In genomic region chr4:145218251-145218650, GRCh38 we compare ENCODE assay signal across 10 cellular contexts. TPM values are rescaled to one million over a fixed set of nuclear protein-coding genes. Genes with fewer than 3 reads are reported as not detected.
DNase-seq lines count a peak whose midpoint lies in the region; ATAC-seq lines count a peak whose summit lies in the region.
"Had no signal": no experiment of that assay in that cellular context is flagged by ENCODE, and none has a peak within 500 bp of the region (broad histone marks: within the 10 kb centered on the region; RNA-seq: fewer than 3 reads in every experiment).

No MANE protein-coding gene starts in this region.

- peak; percentile 84 for ATAC-seq in GM18868 (IDR thresholded peaks at IDR 0.05; ENCODE audit: unreplicated experiment)
- peak; percentile 95 for ATAC-seq in GM21737 (IDR thresholded peaks at IDR 0.05; ENCODE audit: unreplicated experiment)
- peak; percentile 83 for ATAC-seq in HG03378 (IDR thresholded peaks at IDR 0.05; ENCODE audit: unreplicated experiment)
- ATAC-seq in left ventricle myocardium superior, result peak; percentile 88
- no peak for ATAC-seq in esophagus mucosa

- intact Hi-C loops in left ventricle myocardium superior (cut with micrococcal nuclease), result loop anchor here (5.0 kb wide), 1 partner anchor 389 kb away; no protein-coding TSS in a partner anchor

- DNase-seq in left ventricle myocardium superior (peak; percentile 51), ureter (ENCODE audit: low spot score) (no peak), NCI-H1417 (lab: John Stamatoyannopoulos, UW) (no peak), NCI-H1092 treated with DMSO at 0.1 percent for 48 hours (lab: John Stamatoyannopoulos, UW) (no peak)
- DNase-seq: activated effector memory CD4-positive, alpha-beta T cell treated with anti-CD3 and anti-CD28 coated beads, Interleukin-2, amount 50 U/mL, for 16 hours; DMS53 had no signal

RNA-seq across cellular contexts. Expression of gene OTUD4, which starts 37.9 kb away (rescaled TPM):
- 38.9 TPM for total RNA-seq in left ventricle myocardium superior
- 25.1 TPM for total RNA-seq in esophagus mucosa
- 46.2 TPM for total RNA-seq in ureter
